Comparison of ENCODE assay signal across 8 cellular contexts in genomic region chr19:54159352-54160181, GRCh38. TPM values are rescaled to one million over a fixed set of nuclear protein-coding genes. Genes with fewer than 3 reads are reported as not detected.
DNase-seq lines count a peak whose midpoint lies in the region; ATAC-seq and TF ChIP-seq lines count a peak whose summit lies in the region.

Gene LENG1 (minus strand): TSS chr19:54159721. CDS start chr19:54159695, 26 bp downstream.

- no peaks in the 10 kb centered on the region for H3K36me3 ChIP-seq in KMS-11 (ENCODE audit: insufficient read depth)
- H3K36me3 ChIP-seq in Panc1 (ENCODE audit: control insufficient read depth, insufficient read depth, low read length): peaks cover 5% of the 10 kb centered on the region
- H3K36me3 ChIP-seq in esophagus squamous epithelium: peaks cover 22 to 37% (median 34%) of the 10 kb centered on the region in 3 donors

- H3K9me3 ChIP-seq in Panc1 (ENCODE audit: control insufficient read depth, insufficient read depth, low read depth, low read length) (no peaks in the 10 kb centered on the region), esophagus squamous epithelium (no peaks in the 10 kb centered on the region)

- POLR2A ChIA-PET in Panc1 (lab: Charles Lee): interaction anchor here (1.5 kb wide), 1 partner anchor 23 kb away, joined by 4 read pairs; the partner anchor contains the start of gene CNOT3

- H3K4me1 ChIP-seq in KMS-11 (ENCODE audit: low read depth, poor library complexity, severe bottlenecking): peaks cover 32% of the 10 kb centered on the region
- H3K4me1 ChIP-seq in Panc1 (ENCODE audit: control insufficient read depth, insufficient read depth, low read length): peaks cover 27% of the 10 kb centered on the region
- peaks cover 34 to 72% (median 40%) of the 10 kb centered on the region in 3 donors for H3K4me1 ChIP-seq in esophagus squamous epithelium

- WGBS in esophagus squamous epithelium, 2 donors: 0 to 1% methylated on average over 54 to 57 of the region's 72 CpGs

- H3K27me3 ChIP-seq in KMS-11 (ENCODE audit: insufficient read depth, low read depth) (no peaks in the 10 kb centered on the region; the same call in 1 of the 2 replicates), Panc1 (ENCODE audit: control insufficient read depth, insufficient read depth, low read length) (no peaks in the 10 kb centered on the region), esophagus squamous epithelium (peaks cover 0 to 5% (median 0%) of the 10 kb centered on the region in 4 donors)

- TF ChIP-seq CTCF in KMS-11 (conservative IDR thresholded peaks at IDR 0.05; ENCODE audit: low read depth, low read length): 0 out of 2 replicates have a peak, but pooled peaks have one; percentile 37
- no peak for TF ChIP-seq CTCF in Panc1 (IDR thresholded peaks at IDR 0.05)
- TF ChIP-seq CTCF in esophagus squamous epithelium (IDR thresholded peaks at IDR 0.05): peak in 4 of 6 experiments; percentile 27 to 62 (median 32)

- intact Hi-C loops in Panc1 (cut with micrococcal nuclease; ENCODE audit: unreplicated experiment) (no loop called here), esophagus squamous epithelium (cut with DNase I) (loop anchor here (10.0 kb wide), 1 partner anchor 75 kb away; no protein-coding TSS in a partner anchor)

- peaks cover 13% of the 10 kb centered on the region; the same call in 1 of the 2 replicates for H3K79me2 ChIP-seq in KMS-11 (ENCODE audit: insufficient read depth, low read depth)

- in situ Hi-C loops in Panc1 (cut with HindIII; ENCODE audit: low pct_unique_long_range_greater_than_20kb, low sequenced_read_pairs): no loop called here

- H3K9ac ChIP-seq in KMS-11: peak within 1 kb of the TSS; percentile 65

- H3K4me2 ChIP-seq in KMS-11: peak within 1 kb of the TSS; percentile 97

- H2AFZ ChIP-seq in KMS-11 (ENCODE audit: low read depth): peak within 1 kb of the TSS; percentile 52

- H3K4me3 ChIP-seq in KMS-11 (IDR thresholded peaks at IDR 0.05; ENCODE audit: insufficient read depth, low read depth, low read length) (no peak within 1 kb of the TSS), Panc1 (ENCODE audit: low read depth in 2 of 2, low read length in 2 of 2) (peak within 1 kb of the TSS; percentile 84 to 97), esophagus squamous epithelium (peak within 1 kb of the TSS; percentile 56 to 82 (median 74))

- CTCF ChIA-PET in Panc1 (lab: Charles Lee): no interaction called here

- BruUV-seq in Panc1 (replicated peaks; lab: Mats Ljungman, UMichigan): no TSS peak

- ATAC-seq in GM21737 (IDR thresholded peaks at IDR 0.05; ENCODE audit: unreplicated experiment): peak; percentile 87
- ATAC-seq in Panc1: peak; percentile 83

- H3K27ac ChIP-seq in KMS-11 (peak within 1 kb of the TSS; percentile 57), Panc1 (ENCODE audit: low read length) (peak within 1 kb of the TSS; percentile 99), esophagus squamous epithelium (peak within 1 kb of the TSS; percentile 88 to 98 (median 98))

- DNase-seq in DMS79 treated with DMSO at 0.1 percent for 48 hours (lab: John Stamatoyannopoulos, UW): peak; percentile 99
- DNase-seq in Panc1 (ENCODE audit: low read depth, low spot score): peak; percentile 100
- DNase-seq in activated T-helper 1 cell treated with Interleukin-2 at 50 U/mL for 16 hours (ENCODE audit: low read depth): peak; percentile 97
- peak; percentile 100 for DNase-seq in esophagus squamous epithelium (lab: John Stamatoyannopoulos, UW)
- peak; percentile 100 for DNase-seq in myocyte (ENCODE audit: low read depth)
- DNase-seq in stimulated activated CD8-positive, alpha-beta memory T cell treated with anti-CD3 and anti-CD28 coated beads, Interleukin-7, amount 100 ng/mL, for 48 hours (ENCODE audit: extremely low read depth in 1 of 2, low read depth in 1 of 2): peak; percentile 91 to 100

- TF ChIP-seq POLR2A in esophagus squamous epithelium (IDR thresholded peaks at IDR 0.05): peak in 3 of 4 donors; percentile 48 to 58 (median 54)

- no peaks in the 10 kb centered on the region for H4K20me1 ChIP-seq in KMS-11 (ENCODE audit: insufficient read depth)

RNA-seq across cellular contexts. Expression of gene LENG1, which starts in this region (rescaled TPM):
- total RNA-seq in Panc1 (2021; ENCODE audit: unreplicated experiment): 11.2 TPM
- polyA plus RNA-seq in Panc1 (2012; ENCODE audit: insufficient read length): 19.3 TPM
- total RNA-seq in esophagus squamous epithelium: 1 to 10 TPM; 1.7 to 4.7 (median 4.3) TPM
- 8.7 and 9.3 TPM in 2 replicates for total RNA-seq in myocyte
- polyA plus RNA-seq in myocyte (2012): 9.7 TPM
